1 cellular context compared by ENCODE assay signal in the genomic region with DNA sequence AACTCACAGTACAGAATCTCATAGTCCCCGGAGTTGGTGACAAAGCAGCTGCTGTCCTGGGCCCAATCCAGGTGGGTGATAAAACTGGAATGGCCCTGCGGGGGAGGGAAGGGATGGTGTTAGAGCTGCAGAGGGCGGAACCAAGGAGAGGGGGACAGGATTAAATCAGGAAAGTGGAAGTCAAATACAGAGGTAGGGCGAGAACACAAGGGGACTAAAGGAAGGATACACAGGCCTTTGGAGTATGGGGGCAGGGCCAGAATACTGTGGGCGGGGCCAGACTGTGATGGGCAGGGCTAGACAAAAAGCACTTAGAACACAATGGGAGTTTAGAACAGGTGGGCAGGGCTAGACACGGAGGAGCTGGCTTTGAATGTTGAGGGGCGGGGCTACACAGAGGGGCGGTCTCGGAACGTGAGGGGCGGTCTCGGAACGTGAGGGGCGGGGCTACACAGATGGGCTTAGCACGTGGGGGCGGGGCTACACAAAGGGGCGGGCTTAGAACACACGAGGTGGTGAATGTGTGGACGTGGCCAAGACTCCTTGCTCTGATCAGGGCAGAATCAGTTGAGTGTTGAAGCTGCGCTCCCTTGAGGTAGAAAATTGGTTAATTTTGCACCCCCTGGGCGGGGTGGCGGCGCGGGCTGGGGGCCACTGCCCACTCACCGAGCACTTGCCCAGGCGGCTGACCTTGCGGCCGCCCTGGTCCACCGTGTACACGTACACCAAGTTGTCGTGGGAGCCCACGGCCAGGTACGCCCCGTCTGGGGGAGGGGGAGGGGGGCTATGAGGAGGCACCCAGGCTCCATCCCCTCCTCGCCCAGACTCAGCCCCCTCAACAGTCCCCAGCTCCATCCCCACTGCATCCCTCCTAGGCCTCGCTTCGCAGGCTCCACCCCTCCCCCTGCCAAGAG.
TF ChIP-seq lines count a peak whose summit lies in the region.

No MANE protein-coding gene starts in this region.

TF ChIP-seq in endothelial cell of umbilical vein, 7 proteins besides CTCF, POLR2A, EP300 and RAD21:
- TF ChIP-seq EZH2 (IDR thresholded peaks at IDR 0.05; ENCODE audit: borderline replicate concordance, low read depth, low read length, severe bottlenecking) (no peak), POLR2AphosphoS5 (IDR thresholded peaks at IDR 0.05; ENCODE audit: insufficient read depth, low read depth, low read length) (peak; percentile 57), MYC (IDR thresholded peaks at IDR 0.05; ENCODE audit: low read depth, low read length) (no peak), FOS (IDR thresholded peaks at IDR 0.05; ENCODE audit: borderline replicate concordance, insufficient read depth, low read length) (no peak), GATA2 (IDR thresholded peaks at IDR 0.05; ENCODE audit: insufficient read depth, insufficient read length, low read depth, low read length) (no peak), JUN (IDR thresholded peaks at IDR 0.05; ENCODE audit: borderline replicate concordance, insufficient read depth, insufficient read length, low read depth) (no peak)
- TF ChIP-seq, protein P1, sequence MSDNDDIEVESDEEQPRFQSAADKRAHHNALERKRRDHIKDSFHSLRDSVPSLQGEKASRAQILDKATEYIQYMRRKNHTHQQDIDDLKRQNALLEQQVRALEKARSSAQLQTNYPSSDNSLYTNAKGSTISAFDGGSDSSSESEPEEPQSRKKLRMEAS (IDR thresholded peaks at IDR 0.05; ENCODE audit: insufficient read depth, insufficient read length): peak; percentile 73
TF ChIP-seq in endothelial cell of umbilical vein: peak in this region for 2.
